In the genomic region with DNA sequence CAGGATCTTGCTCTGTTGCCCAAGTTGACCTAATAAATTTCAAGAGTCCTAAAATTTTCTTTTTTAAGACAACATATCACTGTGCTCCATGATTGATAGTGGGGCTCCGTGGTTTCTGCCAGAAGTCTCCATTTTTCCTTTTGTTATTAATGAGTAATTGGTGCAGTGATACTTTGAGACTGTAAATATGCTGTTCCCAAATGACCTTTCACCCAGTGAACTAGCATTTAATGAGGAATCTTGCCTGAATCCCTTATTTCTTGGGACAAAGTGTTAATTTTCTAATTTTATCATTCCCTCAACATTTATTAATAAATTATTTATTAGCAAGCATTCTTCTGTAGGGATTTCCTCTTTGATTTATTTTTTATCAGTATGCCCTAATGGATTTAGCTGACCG, we compare ENCODE assay signal across 14 cellular contexts. TPM values are rescaled to one million over a fixed set of nuclear protein-coding genes. Genes with fewer than 3 reads are reported as not detected.
A peak's percentile ranks its signal among the peaks of the same experiment; 100 is the strongest.
DNase-seq lines count a peak whose midpoint lies in the region; ATAC-seq and TF ChIP-seq lines count a peak whose summit lies in the region.
"Had no signal": no experiment of that assay in that cellular context is flagged by ENCODE, and none has a peak within 500 bp of the region (broad histone marks: within the 10 kb centered on the region; RNA-seq: fewer than 3 reads in every experiment).

No MANE protein-coding gene starts in this region.

- H3K4me3 Mint-ChIP-seq in stimulated activated naive CD8-positive, alpha-beta T cell treated with anti-CD3 and anti-CD28 coated beads, Interleukin-15, Interleukin-2, amounts not matched to agents 100 ng/mL and 50 ng/mL, for 24 hours, result peak overlapping the region; percentile 87
- peak overlapping the region; percentile 32 for H3K4me3 Mint-ChIP-seq in activated CD4-positive, alpha-beta memory T cell treated with anti-CD3 and anti-CD28 coated beads for 36 hours
- H3K4me3 Mint-ChIP-seq in naive thymus-derived CD4-positive, alpha-beta T cell, result peak overlapping the region in 4 of 10 donors; percentile 93 to 98 (median 93)

- no peak for TF ChIP-seq CTCF in heart right ventricle (IDR thresholded peaks at IDR 0.05)

- H3K9me3 Mint-ChIP-seq in stimulated activated naive CD8-positive, alpha-beta T cell treated with anti-CD3 and anti-CD28 coated beads, Interleukin-15, Interleukin-2, amounts not matched to agents 100 ng/mL and 50 ng/mL, for 24 hours, result peaks cover 7% of the 10 kb centered on the region
- peaks cover 5% of the 10 kb centered on the region for H3K9me3 Mint-ChIP-seq in activated CD4-positive, alpha-beta memory T cell treated with anti-CD3 and anti-CD28 coated beads for 36 hours
- peaks cover 0 to 8% (median 3%) of the 10 kb centered on the region in 11 donors for H3K9me3 Mint-ChIP-seq in naive thymus-derived CD4-positive, alpha-beta T cell

- H3K4me1 ChIP-seq in naive thymus-derived CD4-positive, alpha-beta T cell (ENCODE audit: control insufficient read depth in 2 of 2, insufficient read depth in 2 of 2, low read length in 2 of 2), result peaks cover 41 to 48% of the 10 kb centered on the region in 2 donors
- peaks cover 4 to 63% (median 34%) of the 10 kb centered on the region in 9 donors for H3K4me1 ChIP-seq in heart right ventricle

- CTCF ChIA-PET in activated CD4-positive, alpha-beta memory T cell treated with anti-CD3 and anti-CD28 coated beads for 36 hours (lab: Charles Lee), result interaction anchor here (1.0 kb wide), 1 partner anchor 11 kb away, joined by 3 read pairs; no protein-coding TSS in a partner anchor
- CTCF ChIA-PET in naive thymus-derived CD4-positive, alpha-beta T cell (lab: Charles Lee), result no interaction called here

- peaks cover 69% of the 10 kb centered on the region for H3K4me1 Mint-ChIP-seq in stimulated activated naive CD8-positive, alpha-beta T cell treated with anti-CD3 and anti-CD28 coated beads, Interleukin-15, Interleukin-2, amounts not matched to agents 100 ng/mL and 50 ng/mL, for 24 hours (ENCODE audit: low read depth)
- peaks cover 65% of the 10 kb centered on the region for H3K4me1 Mint-ChIP-seq in activated CD4-positive, alpha-beta memory T cell treated with anti-CD3 and anti-CD28 coated beads for 36 hours (ENCODE audit: low read depth)
- H3K4me1 Mint-ChIP-seq in naive thymus-derived CD4-positive, alpha-beta T cell, result peaks cover 38 to 74% (median 64%) of the 10 kb centered on the region in 7 donors

- H3K36me3 Mint-ChIP-seq in stimulated activated naive CD8-positive, alpha-beta T cell treated with anti-CD3 and anti-CD28 coated beads, Interleukin-15, Interleukin-2, amounts not matched to agents 100 ng/mL and 50 ng/mL, for 24 hours (ENCODE audit: low read depth), result peaks cover 23% of the 10 kb centered on the region
- peaks cover 32% of the 10 kb centered on the region for H3K36me3 Mint-ChIP-seq in activated CD4-positive, alpha-beta memory T cell treated with anti-CD3 and anti-CD28 coated beads for 36 hours
- H3K36me3 Mint-ChIP-seq in naive thymus-derived CD4-positive, alpha-beta T cell, result peaks cover 0 to 19% (median 15%) of the 10 kb centered on the region in 5 donors

- 76 to 93% methylated on average over 2 of the region's 2 CpGs for WGBS in heart right ventricle, 2 donors

- POLR2A ChIA-PET in activated CD4-positive, alpha-beta memory T cell treated with anti-CD3 and anti-CD28 coated beads for 36 hours (lab: Charles Lee), result no interaction called here
- POLR2A ChIA-PET in naive thymus-derived CD4-positive, alpha-beta T cell (lab: Charles Lee), result no interaction called here

- H3K9me3 ChIP-seq in naive thymus-derived CD4-positive, alpha-beta T cell (ENCODE audit: control insufficient read depth in 2 of 3, low read length in 3 of 3), result no peaks in the 10 kb centered on the region
- peaks cover 0 to 12% (median 0%) of the 10 kb centered on the region in 11 donors for H3K9me3 ChIP-seq in heart right ventricle
- H3K9me3 ChIP-seq: SJSA1 had no signal

- peak overlapping the region; percentile 14 for H3K27ac Mint-ChIP-seq in stimulated activated naive CD8-positive, alpha-beta T cell treated with anti-CD3 and anti-CD28 coated beads, Interleukin-15, Interleukin-2, amounts not matched to agents 100 ng/mL and 50 ng/mL, for 24 hours
- H3K27ac Mint-ChIP-seq in activated CD4-positive, alpha-beta memory T cell treated with anti-CD3 and anti-CD28 coated beads for 36 hours, result no peak overlapping the region
- peak overlapping the region in 8 of 9 donors; percentile 82 to 99 (median 96) for H3K27ac Mint-ChIP-seq in naive thymus-derived CD4-positive, alpha-beta T cell

- no peak for ATAC-seq in stimulated activated naive CD8-positive, alpha-beta T cell treated with anti-CD3 and anti-CD28 coated beads, Interleukin-15, Interleukin-2, amounts not matched to agents 100 U/mL and 50 U/mL, for 24 hours
- no peak for ATAC-seq in naive thymus-derived CD4-positive, alpha-beta T cell
- ATAC-seq in heart right ventricle (no peak), HG02885 (IDR thresholded peaks at IDR 0.05; ENCODE audit: poor library complexity, unreplicated experiment) (no peak), GM21723 (IDR thresholded peaks at IDR 0.05; ENCODE audit: unreplicated experiment) (no peak)

- no peak overlapping the region for H3K4me3 ChIP-seq in naive thymus-derived CD4-positive, alpha-beta T cell (ENCODE audit: low read length)
- no peak overlapping the region for H3K4me3 ChIP-seq in heart right ventricle
- H3K4me3 ChIP-seq: SJSA1 had no signal

- intact Hi-C loops in activated CD4-positive, alpha-beta memory T cell treated with anti-CD3 and anti-CD28 coated beads for 36 hours (cut with micrococcal nuclease), result loop anchor here (5.0 kb wide), 2 partner anchors 37 to 1248 kb away; partner anchors contain the start of gene FADD
- intact Hi-C loops in naive thymus-derived CD4-positive, alpha-beta T cell (cut with micrococcal nuclease), result loop anchor here (5.0 to 10.0 kb wide), 4 partner anchors 352 to 1776 kb away; partner anchors contain the start of genes INPPL1 (in 1 of the 2) and LTO1 (in 1 of the 2)
- intact Hi-C loops in heart right ventricle (cut with DNase I), result no loop called here

- H3K27me3 Mint-ChIP-seq in stimulated activated naive CD8-positive, alpha-beta T cell treated with anti-CD3 and anti-CD28 coated beads, Interleukin-15, Interleukin-2, amounts not matched to agents 100 ng/mL and 50 ng/mL, for 24 hours, result no peaks in the 10 kb centered on the region
- no peaks in the 10 kb centered on the region for H3K27me3 Mint-ChIP-seq in activated CD4-positive, alpha-beta memory T cell treated with anti-CD3 and anti-CD28 coated beads for 36 hours
- no peaks in the 10 kb centered on the region for H3K27me3 Mint-ChIP-seq in naive thymus-derived CD4-positive, alpha-beta T cell

- peak overlapping the region; percentile 92 for H3K27ac ChIP-seq in naive thymus-derived CD4-positive, alpha-beta T cell (ENCODE audit: low read depth, low read length)
- H3K27ac ChIP-seq in heart right ventricle, result peak overlapping the region in 1 of 10 donors; percentile 95
- H3K27ac ChIP-seq: SJSA1 had no signal

- DNase-seq in stimulated activated naive CD8-positive, alpha-beta T cell treated with anti-CD3 and anti-CD28 coated beads, Interleukin-15, Interleukin-2, amounts not matched to agents 100 U/mL and 50 U/mL, for 24 hours, result no peak
- DNase-seq in activated CD4-positive, alpha-beta memory T cell treated with anti-CD3 and anti-CD28 coated beads for 36 hours, result no peak
- DNase-seq in naive thymus-derived CD4-positive, alpha-beta T cell, result no peak
- DNase-seq in pons (ENCODE audit: low spot score), result no peak
- no peak for DNase-seq in heart right ventricle
- DNase-seq: activated CD4-positive, CD25-positive, alpha-beta regulatory T cell treated with anti-CD3 and anti-CD28 coated beads, Interleukin-2, amount 50 U/mL, for 72 hours; effector CD4-positive, alpha-beta T cell; HCEC 1CT; NCI-H187 treated with DMSO at 0.1 percent for 48 hours; NCI-H748 treated with DMSO at 0.1 percent for 48 hours had no signal

- peaks cover 0 to 19% (median 0%) of the 10 kb centered on the region in 3 experiments for H3K36me3 ChIP-seq in naive thymus-derived CD4-positive, alpha-beta T cell (ENCODE audit: control insufficient read depth in 2 of 3, insufficient read depth in 3 of 3, low read length in 3 of 3)
- H3K36me3 ChIP-seq in heart right ventricle, result peaks cover 0 to 16% (median 7%) of the 10 kb centered on the region in 9 donors

- H3K27me3 ChIP-seq in naive thymus-derived CD4-positive, alpha-beta T cell (ENCODE audit: control insufficient read depth in 2 of 2, insufficient read depth in 2 of 2, low read length in 2 of 2), result no peaks in the 10 kb centered on the region
- H3K27me3 ChIP-seq in heart right ventricle, result no peaks in the 10 kb centered on the region
- H3K27me3 ChIP-seq: SJSA1 had no signal

RNA-seq across cellular contexts. Expression of gene DHCR7, which starts 2.3 kb away (rescaled TPM):
- total RNA-seq in activated CD4-positive, alpha-beta memory T cell treated with anti-CD3 and anti-CD28 coated beads for 36 hours, result 10 to 100 TPM; 61.4 to 63.5 TPM
- 10 to 100 TPM; 14.7 to 46.1 (median 19.6) TPM for total RNA-seq in naive thymus-derived CD4-positive, alpha-beta T cell
- 10 to 100 TPM; 22.2 to 25.6 TPM for polyA plus RNA-seq in naive thymus-derived CD4-positive, alpha-beta T cell
- total RNA-seq in heart right ventricle, result 10 to 100 TPM; 24.9 to 49.6 (median 31.0) TPM
- 10 to 100 TPM; 13.5 to 16.0 TPM for polyA plus RNA-seq in heart right ventricle

RNA-seq across cellular contexts. Expression of gene NADSYN1, which starts 2.5 kb away (rescaled TPM):
- 10 to 100 TPM; 85.0 to 91.9 TPM for total RNA-seq in activated CD4-positive, alpha-beta memory T cell treated with anti-CD3 and anti-CD28 coated beads for 36 hours
- 100 to 1,000 TPM; 119 to 235 (median 163) TPM for total RNA-seq in naive thymus-derived CD4-positive, alpha-beta T cell
- polyA plus RNA-seq in naive thymus-derived CD4-positive, alpha-beta T cell, result 10 to 100 TPM; 28.6 to 28.9 TPM
- 10 to 100 TPM; 13.4 to 31.4 (median 16.0) TPM for total RNA-seq in heart right ventricle
- polyA plus RNA-seq in heart right ventricle, result 10 to 100 TPM; 25.6 to 32.0 TPM

Comparison
In these comparisons a context has a peak if more than half of its experiments do, and no peak if none do; other contexts are left out.
1. intact Hi-C loops: an anchor here in activated CD4-positive, alpha-beta memory T cell treated with anti-CD3 and anti-CD28 coated beads for 36 hours (5.0 kb wide) and naive thymus-derived CD4-positive, alpha-beta T cell (5.0 to 10.0 kb wide); none called in heart right ventricle.